In the genomic region with DNA sequence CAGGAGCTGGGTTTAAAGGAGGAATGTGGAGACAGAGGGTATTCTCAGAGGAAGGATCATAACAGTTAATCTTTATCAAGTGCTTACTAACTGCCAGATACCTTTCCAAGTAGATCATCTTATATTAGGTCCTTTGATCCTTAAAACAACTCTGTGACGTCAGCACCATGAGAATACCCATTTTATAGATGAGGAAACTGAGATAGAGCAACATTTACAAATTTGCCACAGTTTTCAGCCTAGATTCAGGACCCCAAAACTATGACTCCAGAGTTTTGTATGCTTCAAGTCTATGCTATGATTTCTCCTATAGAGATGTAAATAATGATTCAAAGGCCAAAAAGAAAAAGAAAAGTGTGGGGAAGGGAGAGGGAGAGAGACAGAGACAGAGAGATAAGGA, we compare ENCODE assay signal across 1 cellular context.
TF ChIP-seq lines count a peak whose summit lies in the region.

No MANE protein-coding gene starts in this region.

TF ChIP-seq in HepG2, 621 proteins besides CTCF, POLR2A, EP300 and RAD21:
- peak; percentile 94 for TF ChIP-seq CREB1 (IDR thresholded peaks at IDR 0.05)
- no peak for TF ChIP-seq CREB1 (CRISPR knock-in tag; IDR thresholded peaks at IDR 0.05)
- TF ChIP-seq ZNF629 (CRISPR knock-in tag; conservative IDR thresholded peaks at IDR 0.05) = peak; percentile 75
- peak; percentile 27; the same call in 1 of the 2 replicates for TF ChIP-seq ATF7 (IDR thresholded peaks at IDR 0.05)
- no peak for TF ChIP-seq ATF7 (CRISPR knock-in tag; IDR thresholded peaks at IDR 0.05)
- no peak for TF ChIP-seq ZNF776 (CRISPR knock-in tag; IDR thresholded peaks at IDR 0.05)
